Comparison of ENCODE assay signal across 12 cellular contexts in genomic region chr6:15622045-15622750, GRCh38. TPM values are rescaled to one million over a fixed set of nuclear protein-coding genes. Genes with fewer than 3 reads are reported as not detected.
DNase-seq lines count a peak whose midpoint lies in the region; ATAC-seq and TF ChIP-seq lines count a peak whose summit lies in the region.
"Had no signal": no experiment of that assay in that cellular context is flagged by ENCODE, and none has a peak within 500 bp of the region (broad histone marks: within the 10 kb centered on the region; RNA-seq: fewer than 3 reads in every experiment).

No MANE protein-coding gene starts in this region.

- H3K36me3 ChIP-seq in ACC112 (ENCODE audit: insufficient read depth, low read length) (no peaks in the 10 kb centered on the region), lower lobe of right lung (peaks cover 8% of the 10 kb centered on the region)
- H3K36me3 ChIP-seq: tibial artery had no signal

- H3K4me3 ChIP-seq in ACC112 (ENCODE audit: low read depth, low read length) (no peak overlapping the region), lower lobe of right lung (no peak overlapping the region)
- H3K4me3 ChIP-seq: tibial artery had no signal

- TF ChIP-seq CTCF in HFFc6 (IDR thresholded peaks at IDR 0.05) (no peak), lower lobe of right lung (IDR thresholded peaks at IDR 0.05) (no peak), omental fat pad (IDR thresholded peaks at IDR 0.05) (no peak)

- peaks cover 31% of the 10 kb centered on the region for H3K4me1 ChIP-seq in ACC112 (ENCODE audit: control insufficient read depth, insufficient read depth, low read length, unreplicated experiment)
- peaks cover 36% of the 10 kb centered on the region for H3K4me1 ChIP-seq in lower lobe of right lung

- DNase-seq in HFFc6 (no peak), amniotic epithelial cell (ENCODE audit: low read depth) (peak; percentile 13), lower lobe of right lung (no peak), HPDE6-E6E7 (ENCODE audit: extremely low spot score) (no peak), omental fat pad (ENCODE audit: low spot score) (no peak)
- no peak for DNase-seq in activated CD4-positive, CD25-positive, alpha-beta regulatory T cell (lab: John Stamatoyannopoulos, UW)
- DNase-seq in stimulated activated CD8-positive, alpha-beta memory T cell treated with anti-CD3 and anti-CD28 coated beads, Interleukin-4, amount 100 ng/mL, for 48 hours: no peak
- DNase-seq: activated CD4-positive, CD25-positive, alpha-beta regulatory T cell treated with anti-CD3 and anti-CD28 coated beads, Interleukin-2, amount 50 U/mL, for 72 hours; CD4-positive, alpha-beta memory T cell; MM.1S had no signal

- ATAC-seq in lower lobe of right lung (peak in 1 of 2 donors; percentile 44), omental fat pad (ENCODE audit: low FRiP score) (no peak)

- peak overlapping the region; percentile 34 for H2AFZ ChIP-seq in ACC112 (ENCODE audit: low read length, unreplicated experiment)

- H3K4me3 Mint-ChIP-seq in HFFc6: no peak overlapping the region

- H3K36me3 Mint-ChIP-seq in HFFc6 (ENCODE audit: low read depth): no peaks in the 10 kb centered on the region

- no peaks in the 10 kb centered on the region for H3K9me3 ChIP-seq in lower lobe of right lung
- H3K9me3 ChIP-seq: tibial artery had no signal

- H3K79me2 ChIP-seq in ACC112 (ENCODE audit: control insufficient read depth, insufficient read depth, low read length, unreplicated experiment): peaks cover 7% of the 10 kb centered on the region

- H3K27ac Mint-ChIP-seq in HFFc6: peak overlapping the region; percentile 57

- H3K4me1 Mint-ChIP-seq in HFFc6 (ENCODE audit: low read depth): peaks cover 24% of the 10 kb centered on the region

- H3K27me3 Mint-ChIP-seq in HFFc6 (ENCODE audit: insufficient read depth): no peaks in the 10 kb centered on the region
- H3K27me3 Mint-ChIP-seq: CD4-positive, alpha-beta memory T cell had no signal

- intact Hi-C loops in lower lobe of right lung (cut with DNase I): loop anchor here (10.0 kb wide), 1 partner anchor 127 kb away; no protein-coding TSS in a partner anchor

- H3K27me3 ChIP-seq in ACC112 (ENCODE audit: insufficient read depth, low read length): no peaks in the 10 kb centered on the region
- H3K27me3 ChIP-seq in lower lobe of right lung (ENCODE audit: low read depth): no peaks in the 10 kb centered on the region
- H3K27me3 ChIP-seq: tibial artery had no signal

- no peaks in the 10 kb centered on the region for H3K9me3 Mint-ChIP-seq in HFFc6

- H3K27ac ChIP-seq in ACC112 (ENCODE audit: low read depth, low read length): peak overlapping the region; percentile 43
- peak overlapping the region; percentile 61 for H3K27ac ChIP-seq in lower lobe of right lung

RNA-seq across cellular contexts. Expression of gene DTNBP1, which starts 40.6 kb away (rescaled TPM):
- total RNA-seq in HFFc6 (2021; fragmentation: NEBNext Ultra II Directional; extraction: Animal tissue kit (Norgen Biotek cat#: 25700)): 10 to 100 TPM; 10.4 to 15.3 (median 13.9) TPM
- total RNA-seq in lower lobe of right lung (25.9 TPM), omental fat pad (10 to 100 TPM in 2 of 4 donors, 1 to 10 TPM in 2; 5.9 to 13.9 (median 10.4) TPM)
